Comparison of ENCODE assay signal across 9 cellular contexts in the genomic region with DNA sequence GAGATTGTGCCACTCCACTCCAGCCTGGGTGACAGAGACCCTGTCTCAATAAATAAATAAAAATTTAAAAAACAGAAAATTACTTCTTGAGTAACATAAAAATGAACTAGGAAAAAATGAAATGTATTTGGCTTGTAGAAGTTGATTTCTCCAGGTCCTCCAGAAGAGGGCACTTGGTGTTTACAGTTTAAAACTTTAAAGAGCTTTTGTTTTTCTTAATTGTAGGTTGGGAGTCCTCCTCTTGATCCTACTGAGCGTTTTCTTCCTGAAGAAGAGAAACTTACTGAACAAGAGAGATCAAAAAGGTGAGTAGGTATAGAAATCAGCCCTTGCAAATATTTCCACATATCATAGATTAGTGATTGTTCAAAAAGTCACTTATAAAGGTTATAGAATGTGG. TPM values are rescaled to one million over a fixed set of nuclear protein-coding genes. Genes with fewer than 3 reads are reported as not detected.
DNase-seq lines count a peak whose midpoint lies in the region; ATAC-seq, FAIRE-seq and TF ChIP-seq lines count a peak whose summit lies in the region.
"Had no signal": no experiment of that assay in that cellular context is flagged by ENCODE, and none has a peak within 500 bp of the region (broad histone marks: within the 10 kb centered on the region; RNA-seq: fewer than 3 reads in every experiment).

No MANE protein-coding gene starts in this region.

- H4K20me1 ChIP-seq in OCI-LY1 (ENCODE audit: insufficient read depth, low read length) (no peaks in the 10 kb centered on the region), H1 (replicated peaks in 1 of 2; ENCODE audit: control insufficient read depth in 1 of 2, insufficient read depth in 2 of 2, low read length in 2 of 2) (peaks cover 0 to 1% of the 10 kb centered on the region in 2 experiments), neural cell (ENCODE audit: insufficient read depth) (no peaks in the 10 kb centered on the region)

- no peak overlapping the region for H2BK12ac ChIP-seq in H1 (ENCODE audit: low read depth, low read length)

- no peaks in the 10 kb centered on the region for H3K27me3 Mint-ChIP-seq in activated CD4-positive, alpha-beta T cell treated with anti-CD3 and anti-CD28 coated beads for 36 hours
- H3K27me3 Mint-ChIP-seq: activated naive CD4-positive, alpha-beta T cell treated with anti-CD3 and anti-CD28 coated beads, Interleukin-2, amount 50 U/mL, for 24 hours had no signal

- H3K4me1 Mint-ChIP-seq in activated CD4-positive, alpha-beta T cell treated with anti-CD3 and anti-CD28 coated beads for 36 hours, result peaks cover 10% of the 10 kb centered on the region

- H3K4me1 ChIP-seq in OCI-LY1 (ENCODE audit: insufficient read depth, low read length, severe bottlenecking), result no peaks in the 10 kb centered on the region
- H3K4me1 ChIP-seq in H1 (replicated peaks in 1 of 4; ENCODE audit: control insufficient read depth in 3 of 4, insufficient read depth in 4 of 4, low read length in 3 of 4), result no peaks in the 10 kb centered on the region
- H3K4me1 ChIP-seq in sigmoid colon, result no peaks in the 10 kb centered on the region

- H3K9me3 ChIP-seq in OCI-LY1 (ENCODE audit: low read length) (no peaks in the 10 kb centered on the region), H1 (ENCODE audit: insufficient read depth in 2 of 2, low read depth in 1 of 2, low read length in 1 of 2) (no peaks in the 10 kb centered on the region), neural cell (ENCODE audit: low read length) (no peaks in the 10 kb centered on the region), sigmoid colon (no peaks in the 10 kb centered on the region)

- CTCF ChIA-PET in activated CD4-positive, alpha-beta T cell treated with anti-CD3 and anti-CD28 coated beads for 36 hours (lab: Charles Lee), result interaction anchor here (0.7 to 11.4 kb wide), 20 partner anchors 10 to 323 kb away, joined by 3 to 179 read pairs (median 4); a partner anchor contains a TSS
- CTCF ChIA-PET in H1 (lab: Charles Lee; ENCODE audit: partially characterized antibody), result interaction anchor here (1.0 to 4.5 kb wide), 14 partner anchors 11 to 445 kb away, joined by 3 to 47 read pairs (median 4); no protein-coding TSS in a partner anchor

- H3K4me2 ChIP-seq in OCI-LY1 (ENCODE audit: low read length), result no peak overlapping the region
- H3K4me2 ChIP-seq in H1 (ENCODE audit: insufficient read depth in 1 of 2, low read depth in 2 of 2, low read length in 2 of 2), result no peak overlapping the region
- no peak overlapping the region for H3K4me2 ChIP-seq in neural cell (ENCODE audit: low read length)

- TF ChIP-seq CTCF in OCI-LY1 (IDR thresholded peaks at IDR 0.05; ENCODE audit: low read length) (peak; percentile 60), H1 (IDR thresholded peaks at IDR 0.05; ENCODE audit: control extremely low read depth in 1 of 3, insufficient read depth in 1 of 3, low read depth in 1 of 3, low read length in 3 of 3) (peak in 2 of 3 experiments; percentile 24 to 37; a peak in 2 of 4 replicates), neural cell (IDR thresholded peaks at IDR 0.05; ENCODE audit: poor library complexity, severe bottlenecking) (peak; percentile 34), sigmoid colon (IDR thresholded peaks at IDR 0.05) (peak in 1 of 4 experiments; percentile 36)

- no peak overlapping the region for H2BK20ac ChIP-seq in H1 (ENCODE audit: low read length)

- H3K27me3 ChIP-seq in OCI-LY1 (ENCODE audit: insufficient read depth, low read length) (no peaks in the 10 kb centered on the region), H1 (replicated peaks in 1 of 4; ENCODE audit: control insufficient read depth in 3 of 4, extremely low read depth in 1 of 4, insufficient read depth in 3 of 4, low read length in 3 of 4) (peaks cover 0 to 2% (median 0%) of the 10 kb centered on the region in 4 experiments; a peak in 1 of 7 replicates), neural cell (ENCODE audit: insufficient read depth, low read depth, low read length) (no peaks in the 10 kb centered on the region), sigmoid colon (no peaks in the 10 kb centered on the region)

- H2BK120ac ChIP-seq in H1 (replicated peaks; ENCODE audit: low read depth, low read length), result no peak overlapping the region

- H3K9ac ChIP-seq in OCI-LY1 (ENCODE audit: low read length) (no peak overlapping the region), H1 (replicated peaks in 1 of 4; ENCODE audit: extremely low read depth in 1 of 4, low read depth in 3 of 4, low read length in 3 of 4) (no peak overlapping the region), neural cell (ENCODE audit: low read length) (no peak overlapping the region)

- H3K23me2 ChIP-seq in H1 (ENCODE audit: low read depth, low read length), result no peaks in the 10 kb centered on the region

- no peaks in the 10 kb centered on the region for H3K9me2 ChIP-seq in OCI-LY1 (ENCODE audit: low read depth, low read length)
- no peaks in the 10 kb centered on the region for H3K9me2 ChIP-seq in neural cell (ENCODE audit: insufficient read depth, low read length)

- no peak overlapping the region for H3K18ac ChIP-seq in H1 (ENCODE audit: extremely low read depth, low read length)

- H3K4me3 Mint-ChIP-seq in activated CD4-positive, alpha-beta T cell treated with anti-CD3 and anti-CD28 coated beads for 36 hours, result no peak overlapping the region
- H3K4me3 Mint-ChIP-seq: activated naive CD4-positive, alpha-beta T cell treated with anti-CD3 and anti-CD28 coated beads, Interleukin-2, amount 50 U/mL, for 24 hours had no signal

- 0 out of 2 replicates have a peak, but pooled peaks cover 5% of the 10 kb centered on the region for H3F3A ChIP-seq in OCI-LY1 (ENCODE audit: insufficient read depth, low read length)
- H3F3A ChIP-seq in neural cell (ENCODE audit: insufficient read depth, low read length, poor library complexity, severe bottlenecking), result no peaks in the 10 kb centered on the region

- H3K14ac ChIP-seq in H1 (ENCODE audit: insufficient read length), result no peak overlapping the region

- H2BK5ac ChIP-seq in H1 (ENCODE audit: low read depth, low read length), result no peak overlapping the region

- H4K91ac ChIP-seq in H1 (replicated peaks; ENCODE audit: insufficient read length, low read length), result no peak overlapping the region

- H2AK5ac ChIP-seq in H1 (ENCODE audit: low read depth, low read length), result no peak overlapping the region

- no peaks in the 10 kb centered on the region for H3K79me1 ChIP-seq in H1 (ENCODE audit: low read depth, low read length)

- TF ChIP-seq POLR2A in H1 (IDR thresholded peaks at IDR 0.05; ENCODE audit: control extremely low read depth in 1 of 2, low read depth in 2 of 2, low read length in 2 of 2) (no peak), sigmoid colon (IDR thresholded peaks at IDR 0.05) (no peak)

- no peak overlapping the region for H3K4me3 ChIP-seq in OCI-LY1 (ENCODE audit: low read depth, low read length, poor library complexity, severe bottlenecking)
- no peak overlapping the region for H3K4me3 ChIP-seq in H1 (ENCODE audit: extremely low read depth in 1 of 4, insufficient read depth in 2 of 4, low read depth in 3 of 4, low read length in 4 of 4)
- H3K4me3 ChIP-seq in neural cell (ENCODE audit: low read length), result no peak overlapping the region
- no peak overlapping the region for H3K4me3 ChIP-seq in sigmoid colon

- TF ChIP-seq RAD21 in H1 (IDR thresholded peaks at IDR 0.05 in 1 of 2, conservative IDR thresholded peaks at IDR 0.05 in 1 of 2; ENCODE audit: low read depth in 2 of 2, low read length in 2 of 2), result peak; percentile 52 to 61; a peak in 3 of 4 replicates
- peak; percentile 36 for TF ChIP-seq RAD21 in neural cell (conservative IDR thresholded peaks at IDR 0.05)

- no peak overlapping the region for H3K27ac ChIP-seq in OCI-LY1 (ENCODE audit: low read depth, low read length, poor library complexity, severe bottlenecking)
- H3K27ac ChIP-seq in H1 (ENCODE audit: low read depth, low read length), result no peak overlapping the region
- H3K27ac ChIP-seq in neural cell (ENCODE audit: low read length), result no peak overlapping the region
- H3K27ac ChIP-seq in sigmoid colon, result no peak overlapping the region

- 86% methylated on average over 1 of the region's 1 CpG; no CpG with 5 or more reads in 1 of the 2 experiments for WGBS in H1 (ENCODE audit: extremely low coverage in 1 of 2, insufficient coverage in 1 of 2, insufficient read length in 1 of 2, insufficient replicate concordance in 2 of 2, low coverage in 1 of 2, low lambda C conversion rate in 2 of 2, missing lambda C conversion rate in 1 of 2), 2 experiments
- 3 to 11% methylated on average over 1 of the region's 1 CpG for WGBS in sigmoid colon, 2 donors

- H3K36me3 ChIP-seq in OCI-LY1 (ENCODE audit: insufficient read depth, low read length) (peaks cover 14% of the 10 kb centered on the region), H1 (ENCODE audit: control insufficient read depth in 2 of 4, insufficient read depth in 4 of 4, low read length in 3 of 4) (peaks cover 5 to 40% (median 19%) of the 10 kb centered on the region in 4 experiments; a peak in 7 of 8 replicates), neural cell (ENCODE audit: insufficient read depth, low read length) (peaks cover 5% of the 10 kb centered on the region), sigmoid colon (peaks cover 0 to 80% (median 18%) of the 10 kb centered on the region in 4 donors)

- H4K5ac ChIP-seq in H1 (ENCODE audit: insufficient read length, low read depth, low read length), result no peak overlapping the region

- H3K4ac ChIP-seq in H1 (replicated peaks; ENCODE audit: insufficient read length, low read depth, low read length), result no peak overlapping the region

- intact Hi-C loops in activated CD4-positive, alpha-beta T cell treated with anti-CD3 and anti-CD28 coated beads for 36 hours (cut with DNase I, micrococcal nuclease), result loop anchor here (1.0 to 10.0 kb wide), 5 partner anchors 50 to 500 kb away; no protein-coding TSS in a partner anchor
- intact Hi-C loops in sigmoid colon (cut with DNase I), result loop anchor here (5.0 kb wide), 1 partner anchor 87 kb away; no protein-coding TSS in a partner anchor

- H2AFZ ChIP-seq in OCI-LY1 (ENCODE audit: low read length) (no peak overlapping the region), H1 (ENCODE audit: low read length) (no peak overlapping the region), neural cell (ENCODE audit: low read depth, low read length) (no peak overlapping the region)

- H3K79me2 ChIP-seq in OCI-LY1 (ENCODE audit: insufficient read depth, low read length) (no peaks in the 10 kb centered on the region), H1 (ENCODE audit: control insufficient read depth in 1 of 2, insufficient read depth in 2 of 2, low read length in 2 of 2) (no peaks in the 10 kb centered on the region; a peak in 1 of 4 replicates), neural cell (replicated peaks; ENCODE audit: insufficient read depth, low read length) (no peaks in the 10 kb centered on the region)

- DNase-seq in activated CD4-positive, alpha-beta T cell treated with anti-CD3 and anti-CD28 coated beads for 36 hours, result no peak
- DNase-seq in activated CD4-positive, alpha-beta T cell treated with anti-CD3 and anti-CD28 coated beads for 4 hours, result no peak
- DNase-seq in H1 (ENCODE audit: low read depth in 1 of 2, low spot score in 2 of 2) (no peak), sigmoid colon (no peak)

- POLR2A ChIA-PET in activated CD4-positive, alpha-beta T cell treated with anti-CD3 and anti-CD28 coated beads for 36 hours (lab: Charles Lee), result interaction anchor here (0.6 to 1.6 kb wide), 8 partner anchors 33 to 117 kb away, joined by 3 to 10 read pairs (median 6); a partner anchor contains a TSS
- POLR2A ChIA-PET in H1 (lab: Charles Lee; ENCODE audit: partially characterized antibody), result interaction anchor here (0.9 to 1.3 kb wide), 3 partner anchors 91 to 175 kb away, joined by 3 to 5 read pairs (median 4); a partner anchor contains a TSS

- no peak overlapping the region for H3K56ac ChIP-seq in H1 (replicated peaks; ENCODE audit: insufficient read length, low read depth, low read length)

- H3K36me3 Mint-ChIP-seq in activated CD4-positive, alpha-beta T cell treated with anti-CD3 and anti-CD28 coated beads for 36 hours (ENCODE audit: low read depth), result peaks cover 7% of the 10 kb centered on the region

- peak; percentile 78 for ATAC-seq in activated CD4-positive, alpha-beta T cell treated with anti-CD3 and anti-CD28 coated beads for 36 hours
- ATAC-seq in GM21528 (IDR thresholded peaks at IDR 0.05; ENCODE audit: low FRiP score, unreplicated experiment), result no peak
- no peak for ATAC-seq in HG03432 (IDR thresholded peaks at IDR 0.05; ENCODE audit: unreplicated experiment)

- H3K23ac ChIP-seq in H1 (ENCODE audit: insufficient read length), result no peak overlapping the region

- H2BK15ac ChIP-seq in H1 (ENCODE audit: low read length), result no peak overlapping the region

- H3K9me3 Mint-ChIP-seq in activated CD4-positive, alpha-beta T cell treated with anti-CD3 and anti-CD28 coated beads for 36 hours (ENCODE audit: low read depth), result no peaks in the 10 kb centered on the region
- H3K9me3 Mint-ChIP-seq: activated naive CD4-positive, alpha-beta T cell treated with anti-CD3 and anti-CD28 coated beads, Interleukin-2, amount 50 U/mL, for 24 hours had no signal

- TF ChIP-seq EP300 in H1 (IDR thresholded peaks at IDR 0.05; ENCODE audit: borderline replicate concordance in 1 of 2, low read depth in 2 of 2, low read length in 2 of 2) (no peak), neural cell (conservative IDR thresholded peaks at IDR 0.05; ENCODE audit: poor library complexity, severe bottlenecking) (no peak), sigmoid colon (IDR thresholded peaks at IDR 0.05) (no peak)

- FAIRE-seq in H1 (lab: Jason Lieb, UNC), result no peak

- H4K8ac ChIP-seq in H1 (ENCODE audit: extremely low read depth, insufficient read depth, low read length), result no peak overlapping the region

- H3K27ac Mint-ChIP-seq in activated CD4-positive, alpha-beta T cell treated with anti-CD3 and anti-CD28 coated beads for 36 hours, result no peak overlapping the region
- H3K27ac Mint-ChIP-seq: activated naive CD4-positive, alpha-beta T cell treated with anti-CD3 and anti-CD28 coated beads, Interleukin-2, amount 50 U/mL, for 24 hours had no signal

RNA-seq across cellular contexts. Expression of a gene that starts 16.2 kb away (rescaled TPM):
- 10 to 100 TPM; 12.9 to 15.6 TPM for total RNA-seq in activated CD4-positive, alpha-beta T cell treated with anti-CD3 and anti-CD28 coated beads for 36 hours
- 34.1 and 34.6 TPM in 2 replicates for total RNA-seq in H1 (2021; fragmentation: NEBNext Ultra II Directional; extraction: Animal tissue kit (Norgen Biotek cat#: 25700))
- 13.4 and 17.3 TPM in 2 replicates for polyA plus RNA-seq in H1 (2011; rRNA removed)
- polyA plus RNA-seq in H1 (2011; cell fraction: cytosol; rRNA removed), result 24.5 TPM
- polyA plus RNA-seq in H1 (2011; cell fraction: nucleus; rRNA removed), result 12.4 TPM
- polyA plus RNA-seq in H1 (2012, experiment 1 of 2), result 20.9 to 34.3 TPM (median 23.8 TPM) in 4 replicates
- 6.5 TPM for polyA plus RNA-seq in H1 (2012, experiment 2 of 2)
- 25.4 TPM for polyA plus RNA-seq in H1 (2013, experiment 1 of 2)
- 24.7 TPM for polyA plus RNA-seq in H1 (2013, experiment 2 of 2)
- 14.1 and 21.6 TPM in 2 replicates for polyA minus RNA-seq in H1 (2011; rRNA and poly(A)+ RNA removed)
- 18.6 TPM for polyA minus RNA-seq in H1 (2011; cell fraction: cytosol; rRNA and poly(A)+ RNA removed)
- polyA minus RNA-seq in H1 (2011; cell fraction: nucleus; rRNA and poly(A)+ RNA removed), result 16.0 TPM
- polyA plus RNA-seq in neural cell, result 76.9 and 94.1 TPM in 2 replicates
- polyA minus RNA-seq in neural cell, result 52.8 and 61.6 TPM in 2 replicates
- total RNA-seq in sigmoid colon, result 10 to 100 TPM; 21.0 to 34.6 (median 23.8) TPM
- 10 to 100 TPM; 12.2 to 16.6 (median 13.8) TPM for polyA plus RNA-seq in sigmoid colon

RNA-seq across cellular contexts. Expression of a gene that starts 48.9 kb away (rescaled TPM):
- 100 to 1,000 TPM; 187 to 192 TPM for total RNA-seq in activated CD4-positive, alpha-beta T cell treated with anti-CD3 and anti-CD28 coated beads for 36 hours
- total RNA-seq in H1 (2021; fragmentation: NEBNext Ultra II Directional; extraction: Animal tissue kit (Norgen Biotek cat#: 25700)), result 189 and 195 TPM in 2 replicates
- polyA plus RNA-seq in H1 (2011; rRNA removed) (39.1 and 67.0 TPM in 2 replicates), neural cell (29.6 and 33.0 TPM in 2 replicates), sigmoid colon (10 to 100 TPM; 16.8 to 37.1 (median 16.9) TPM)
- 89.1 TPM for polyA plus RNA-seq in H1 (2011; cell fraction: cytosol; rRNA removed)
- polyA plus RNA-seq in H1 (2011; cell fraction: nucleus; rRNA removed), result 24.3 TPM
- 75.4 to 150 TPM (median 95.8 TPM) in 4 replicates for polyA plus RNA-seq in H1 (2012, experiment 1 of 2)
- polyA plus RNA-seq in H1 (2012, experiment 2 of 2), result 12.2 TPM
- 176 TPM for polyA plus RNA-seq in H1 (2013, experiment 1 of 2)
- 170 TPM for polyA plus RNA-seq in H1 (2013, experiment 2 of 2)
- 84.2 and 122 TPM in 2 replicates for polyA minus RNA-seq in H1 (2011; rRNA and poly(A)+ RNA removed)
- 73.5 TPM for polyA minus RNA-seq in H1 (2011; cell fraction: cytosol; rRNA and poly(A)+ RNA removed)
- polyA minus RNA-seq in H1 (2011; cell fraction: nucleus; rRNA and poly(A)+ RNA removed), result 98.3 TPM
- 47.5 and 50.1 TPM in 2 replicates for polyA minus RNA-seq in neural cell
- 10 to 100 TPM; 24.6 to 64.9 (median 29.5) TPM for total RNA-seq in sigmoid colon
